Comparison of ENCODE assay signal across 16 cellular contexts in the genomic region with DNA sequence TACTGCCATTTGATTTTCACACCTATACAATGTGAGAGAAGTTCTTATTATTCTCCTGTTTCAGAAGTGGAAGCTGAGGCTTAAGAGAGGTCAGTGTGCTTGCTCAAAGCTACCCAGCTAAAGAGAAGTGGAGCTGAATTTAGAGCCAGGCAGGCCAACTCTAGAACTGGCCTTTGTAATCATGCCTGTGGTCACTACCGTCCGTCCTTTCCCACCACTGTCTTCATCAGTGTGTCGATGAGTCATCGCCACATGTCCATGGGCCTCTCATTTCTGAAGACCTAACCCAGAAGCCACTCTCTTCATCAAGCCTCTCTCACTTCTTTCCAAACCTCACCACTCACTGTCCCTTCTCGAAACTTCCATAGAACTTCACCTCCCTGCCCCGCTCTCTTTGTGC.
A peak's percentile ranks its signal among the peaks of the same experiment; 100 is the strongest.
DNase-seq lines count a peak whose midpoint lies in the region; ATAC-seq and TF ChIP-seq lines count a peak whose summit lies in the region.
"Had no signal": no experiment of that assay in that cellular context is flagged by ENCODE, and none has a peak within 500 bp of the region (broad histone marks: within the 10 kb centered on the region; RNA-seq: fewer than 3 reads in every experiment).

No MANE protein-coding gene starts in this region.

- no peaks in the 10 kb centered on the region for H3K27me3 Mint-ChIP-seq in endodermal cell (ENCODE audit: insufficient read depth)

- H3K4me2 ChIP-seq in PC-9 = no peak overlapping the region

- H3K9me2 ChIP-seq in PC-9 (ENCODE audit: insufficient read depth) = no peaks in the 10 kb centered on the region

- DNase-seq in GM04503 (ENCODE audit: low read depth) (peak; percentile 89), PC-9 (peak; percentile 46 to 56), endodermal cell (no peak), gastrocnemius medialis (peak; percentile 50 to 71), HUDEP-2 (lab: John Stamatoyannopoulos, UW; ENCODE audit: unreplicated experiment in 76 of 76) (no peak), mucosa of gallbladder (ENCODE audit: low spot score) (no peak), left lung (no peak), amygdala (lab: John Stamatoyannopoulos, UW) (no peak)
- DNase-seq: activated CD4-positive, alpha-beta T cell treated with anti-CD3 and anti-CD28 coated beads for 48 hours; H9; NCI-H146; NCI-H82; tibial artery had no signal

- H3K79me2 ChIP-seq in PC-9 (ENCODE audit: low read depth) = no peaks in the 10 kb centered on the region

- H3K36me3 ChIP-seq in PC-9 (ENCODE audit: low read depth) = no peaks in the 10 kb centered on the region
- no peaks in the 10 kb centered on the region for H3K36me3 ChIP-seq in endodermal cell (ENCODE audit: control insufficient read depth, insufficient read depth, low read length)
- no peaks in the 10 kb centered on the region for H3K36me3 ChIP-seq in gastrocnemius medialis
- no peaks in the 10 kb centered on the region for H3K36me3 ChIP-seq in left lung
- H3K36me3 ChIP-seq: tibial artery had no signal

- H3K4me3 Mint-ChIP-seq in endodermal cell = no peak overlapping the region
- H3K4me3 Mint-ChIP-seq: activated T-helper 1 cell treated with anti-CD3 and anti-CD28 coated beads, Interleukin-12 subunit alpha, Interleukin-12 subunit beta, Interleukin-2, Interleukin-4 antibody, amounts not matched to agents 30 ng/mL and 10 ng/mL and 1 ng/mL, durations not matched to agents 14 hours and 24 hours and 36 hours; H9 had no signal

- H2AFZ ChIP-seq in PC-9 = no peak overlapping the region

- no peak overlapping the region for H3K4me3 ChIP-seq in PC-9
- H3K4me3 ChIP-seq in endodermal cell (ENCODE audit: low read length) = no peak overlapping the region
- no peak overlapping the region for H3K4me3 ChIP-seq in gastrocnemius medialis
- H3K4me3 ChIP-seq in left lung = no peak overlapping the region
- H3K4me3 ChIP-seq: skin epidermis, tibial artery had no signal

- BruUV-seq in PC-9 (replicated peaks; lab: Mats Ljungman, UMichigan) = no TSS peak

- intact Hi-C loops in PC-9 (cut with micrococcal nuclease; ENCODE audit: unreplicated experiment) = loop anchor here (2.0 kb wide), 1 partner anchor 20 kb away; no protein-coding TSS in a partner anchor
- intact Hi-C loops in gastrocnemius medialis (cut with DNase I; ENCODE audit: low total_unique reads) = loop anchor here (5.0 kb wide), 1 partner anchor 64 kb away; no protein-coding TSS in a partner anchor
- intact Hi-C loops in left lung (cut with DNase I) = no loop called here

- CTCF ChIA-PET in PC-9 (lab: Charles Lee) = interaction anchor here (0.6 kb wide), 1 partner anchor 34 kb away, joined by 3 read pairs; no protein-coding TSS in a partner anchor

- ATAC-seq in gastrocnemius medialis (peak; percentile 35 to 74), left lung (no peak)

- H3K9me3 ChIP-seq in PC-9 (ENCODE audit: insufficient read depth, low read depth) = no peaks in the 10 kb centered on the region
- no peaks in the 10 kb centered on the region for H3K9me3 ChIP-seq in endodermal cell (ENCODE audit: control insufficient read depth, low read length)
- H3K9me3 ChIP-seq in gastrocnemius medialis = no peaks in the 10 kb centered on the region
- no peaks in the 10 kb centered on the region for H3K9me3 ChIP-seq in left lung
- H3K9me3 ChIP-seq: tibial artery had no signal

- H3K9ac ChIP-seq in endodermal cell (ENCODE audit: extremely low read depth, low read length, poor library complexity, severe bottlenecking) = no peak overlapping the region

- peak in 1 of 2 donors; percentile 48 for TF ChIP-seq POLR2A in gastrocnemius medialis (IDR thresholded peaks at IDR 0.05)

- peaks cover 18% of the 10 kb centered on the region; the same call in 1 of the 2 replicates for H3K4me1 ChIP-seq in PC-9 (replicated peaks; ENCODE audit: insufficient read depth)
- no peaks in the 10 kb centered on the region for H3K4me1 ChIP-seq in endodermal cell (ENCODE audit: control insufficient read depth, insufficient read depth, low read length)
- H3K4me1 ChIP-seq in gastrocnemius medialis = peaks cover 47 to 51% of the 10 kb centered on the region in 2 donors
- H3K4me1 ChIP-seq in left lung = peaks cover 0 to 8% of the 10 kb centered on the region in 2 donors

- H3K9me3 Mint-ChIP-seq in endodermal cell = no peaks in the 10 kb centered on the region
- H3K9me3 Mint-ChIP-seq: activated T-helper 1 cell treated with anti-CD3 and anti-CD28 coated beads, Interleukin-12 subunit alpha, Interleukin-12 subunit beta, Interleukin-2, Interleukin-4 antibody, amounts not matched to agents 30 ng/mL and 10 ng/mL and 1 ng/mL, durations not matched to agents 14 hours and 24 hours and 36 hours; H9 had no signal

- TF ChIP-seq CTCF in PC-9 (conservative IDR thresholded peaks at IDR 0.05) (no peak), endodermal cell (conservative IDR thresholded peaks at IDR 0.05) (no peak), gastrocnemius medialis (IDR thresholded peaks at IDR 0.05 in 4 of 5, conservative IDR thresholded peaks at IDR 0.05 in 1 of 5) (no peak), left lung (IDR thresholded peaks at IDR 0.05) (no peak)

- H3K4me1 Mint-ChIP-seq in endodermal cell = peaks cover 12% of the 10 kb centered on the region

- peaks cover 4% of the 10 kb centered on the region for H3K36me3 Mint-ChIP-seq in endodermal cell (ENCODE audit: low read depth)

- no peaks in the 10 kb centered on the region for H4K20me1 ChIP-seq in PC-9 (ENCODE audit: insufficient read depth)

- in situ Hi-C loops in gastrocnemius medialis (cut with MboI; ENCODE audit: low sequenced_read_pairs in 4 of 4) = no loop called here

- H3K27me3 ChIP-seq in PC-9 (ENCODE audit: insufficient read depth, low read depth) (no peaks in the 10 kb centered on the region), endodermal cell (ENCODE audit: control insufficient read depth, insufficient read depth, low read length, poor library complexity, severe bottlenecking) (no peaks in the 10 kb centered on the region), gastrocnemius medialis (no peaks in the 10 kb centered on the region), left lung (no peaks in the 10 kb centered on the region)
- H3K27me3 ChIP-seq: tibial artery had no signal

- POLR2A ChIA-PET in PC-9 (lab: Charles Lee; ENCODE audit: unreplicated experiment) = no interaction called here

- peak overlapping the region; percentile 57 for H3K27ac Mint-ChIP-seq in endodermal cell
- H3K27ac Mint-ChIP-seq: activated T-helper 1 cell treated with anti-CD3 and anti-CD28 coated beads, Interleukin-12 subunit alpha, Interleukin-12 subunit beta, Interleukin-2, Interleukin-4 antibody, amounts not matched to agents 30 ng/mL and 10 ng/mL and 1 ng/mL, durations not matched to agents 14 hours and 24 hours and 36 hours had no signal

- H3K27ac ChIP-seq in PC-9 (no peak overlapping the region), endodermal cell (ENCODE audit: low read depth, low read length) (no peak overlapping the region), gastrocnemius medialis (peak overlapping the region; percentile 76 to 90 (median 84)), left lung (no peak overlapping the region)
- H3K27ac ChIP-seq: epithelial cell of prostate, tibial artery had no signal

- WGBS in endodermal cell (ENCODE audit: insufficient coverage in 1 of 2, insufficient read length in 1 of 2), 2 experiments = 90 to 96% methylated on average over 5 to 6 of the region's 6 CpGs

- no peaks in the 10 kb centered on the region for H3F3A ChIP-seq in PC-9 (ENCODE audit: insufficient read depth, low read depth)

Comparison
In these comparisons a context has a peak if more than half of its experiments do, and no peak if none do; other contexts are left out.
1. DNase-seq: peak in GM04503 (single experiment), PC-9 (2 of 2) and gastrocnemius medialis (2 of 2); none in endodermal cell (single experiment), HUDEP-2 (0 of 76), mucosa of gallbladder (single experiment), left lung (0 of 2) and amygdala (0 of 56).
2. H3K27ac ChIP-seq: peak in gastrocnemius medialis (4 of 4); none in PC-9 (single experiment), endodermal cell (single experiment) and left lung (0 of 2).
3. intact Hi-C loops: an anchor here in PC-9 (2.0 kb wide) and gastrocnemius medialis (5.0 kb wide); none called in left lung.